ENCODE assay signal across 1 cellular context in the genomic region with DNA sequence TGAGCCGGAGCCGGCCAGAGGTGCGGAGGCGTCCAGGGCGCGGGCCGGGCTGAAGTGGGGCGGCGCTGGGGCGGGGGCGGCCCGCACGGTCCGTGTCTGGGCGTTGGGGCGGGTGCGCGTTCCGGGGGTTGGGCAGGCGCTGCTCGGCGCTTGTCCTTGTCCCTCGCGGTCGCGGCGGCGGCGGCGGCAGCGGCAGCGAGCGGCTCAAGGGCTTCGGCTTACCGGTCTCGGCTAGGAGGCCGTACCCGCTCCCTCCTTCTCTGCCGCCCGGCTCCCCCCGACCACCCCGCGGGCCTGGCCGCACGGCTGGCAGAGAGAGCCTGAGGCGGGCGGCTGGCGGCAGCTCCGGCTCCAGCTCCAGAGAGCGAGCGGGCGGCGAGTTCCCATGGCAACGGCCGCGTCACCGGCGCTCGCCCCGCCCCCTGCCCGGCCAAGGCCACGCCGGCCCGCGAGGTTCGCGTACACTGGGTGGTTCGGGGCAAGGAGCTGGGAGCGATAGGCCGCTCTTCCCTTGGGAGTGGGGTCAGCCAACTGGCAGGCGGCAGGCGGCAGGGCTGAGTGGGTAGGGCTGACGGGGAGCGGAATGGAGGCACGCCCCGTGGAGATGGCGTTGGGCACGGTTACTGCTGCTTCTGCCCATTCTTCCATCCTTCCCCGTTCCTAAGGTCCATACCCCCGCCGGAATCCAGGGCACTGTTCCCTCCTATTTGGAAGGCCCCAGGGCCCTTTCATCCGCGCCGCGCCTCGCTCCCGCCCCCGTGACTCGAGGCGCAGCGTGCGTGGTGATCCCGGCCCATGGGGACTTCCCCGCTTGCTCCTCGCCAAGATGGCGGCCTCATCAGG.
A peak's percentile ranks its signal among the peaks of the same experiment; 100 is the strongest.
TF ChIP-seq lines count a peak whose summit lies in the region.

A gene with protein sequence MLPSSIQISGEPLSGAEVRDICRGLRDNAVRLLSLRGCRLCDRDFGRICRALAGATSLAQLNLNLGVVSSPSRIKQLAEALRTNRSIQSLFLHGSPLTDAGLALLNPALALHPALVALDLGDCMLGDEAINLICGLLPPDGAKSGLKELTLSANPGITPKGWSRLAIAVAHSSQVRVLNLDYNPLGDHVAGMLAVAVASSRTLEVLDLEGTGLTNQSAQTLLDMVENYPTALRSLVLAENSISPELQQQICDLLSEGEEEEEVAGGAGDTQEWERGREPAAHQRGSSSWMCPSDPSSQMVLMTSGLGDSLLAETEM (minus strand): TSS at position 363 of the 843 bp plus-strand sequence. CDS start 561 bp downstream, outside the sequence.

TF ChIP-seq in HepG2, 621 proteins besides CTCF, POLR2A, EP300 and RAD21 (continued from another document and continues in another):
- TF ChIP-seq ZNF556 (CRISPR knock-in tag; IDR thresholded peaks at IDR 0.05; ENCODE audit: borderline replicate concordance) = 0 out of 2 replicates have a peak, but pooled peaks have one; percentile 69
- TF ChIP-seq ETV6 (CRISPR knock-in tag; conservative IDR thresholded peaks at IDR 0.05) = no peak
- no peak for TF ChIP-seq DPF2 (CRISPR knock-in tag; IDR thresholded peaks at IDR 0.05; ENCODE audit: borderline replicate concordance, low read depth)
- TF ChIP-seq, protein P1, sequence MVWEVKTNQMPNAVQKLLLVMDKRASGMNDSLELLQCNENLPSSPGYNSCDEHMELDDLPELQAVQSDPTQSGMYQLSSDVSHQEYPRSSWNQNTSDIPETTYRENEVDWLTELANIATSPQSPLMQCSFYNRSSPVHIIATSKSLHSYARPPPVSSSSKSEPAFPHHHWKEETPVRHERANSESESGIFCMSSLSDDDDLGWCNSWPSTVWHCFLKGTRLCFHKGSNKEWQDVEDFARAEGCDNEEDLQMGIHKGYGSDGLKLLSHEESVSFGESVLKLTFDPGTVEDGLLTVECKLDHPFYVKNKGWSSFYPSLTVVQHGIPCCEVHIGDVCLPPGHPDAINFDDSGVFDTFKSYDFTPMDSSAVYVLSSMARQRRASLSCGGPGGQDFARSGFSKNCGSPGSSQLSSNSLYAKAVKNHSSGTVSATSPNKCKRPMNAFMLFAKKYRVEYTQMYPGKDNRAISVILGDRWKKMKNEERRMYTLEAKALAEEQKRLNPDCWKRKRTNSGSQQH (CRISPR knock-in tag; IDR thresholded peaks at IDR 0.05; ENCODE audit: low read depth) = peak; percentile 54; the same call in 1 of the 2 replicates
- TF ChIP-seq, protein P2, sequence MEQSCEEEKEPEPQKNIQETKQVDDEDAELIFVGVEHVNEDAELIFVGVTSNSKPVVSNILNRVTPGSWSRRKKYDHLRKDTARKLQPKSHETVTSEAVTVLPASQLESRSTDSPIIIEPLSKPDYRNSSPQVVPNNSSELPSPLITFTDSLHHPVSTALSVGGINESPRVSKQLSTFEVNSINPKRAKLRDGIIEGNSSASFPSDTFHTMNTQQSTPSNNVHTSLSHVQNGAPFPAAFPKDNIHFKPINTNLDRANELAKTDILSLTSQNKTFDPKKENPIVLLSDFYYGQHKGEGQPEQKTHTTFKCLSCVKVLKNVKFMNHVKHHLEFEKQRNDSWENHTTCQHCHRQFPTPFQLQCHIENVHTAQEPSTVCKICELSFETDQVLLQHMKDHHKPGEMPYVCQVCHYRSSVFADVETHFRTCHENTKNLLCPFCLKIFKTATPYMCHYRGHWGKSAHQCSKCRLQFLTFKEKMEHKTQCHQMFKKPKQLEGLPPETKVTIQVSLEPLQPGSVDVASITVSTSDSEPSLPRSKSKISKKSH (CRISPR knock-in tag; IDR thresholded peaks at IDR 0.05; ENCODE audit: borderline replicate concordance) = peak; percentile 75; the same call in 1 of the 2 replicates
- no peak for TF ChIP-seq DMAP1 (CRISPR knock-in tag; IDR thresholded peaks at IDR 0.05)
- TF ChIP-seq HOXA3 (CRISPR knock-in tag; IDR thresholded peaks at IDR 0.05) = peak; percentile 60
- no peak for TF ChIP-seq ZNF10 (CRISPR knock-in tag; IDR thresholded peaks at IDR 0.05; ENCODE audit: borderline replicate concordance, low read depth)
- TF ChIP-seq ZFP37 (CRISPR knock-in tag; IDR thresholded peaks at IDR 0.05; ENCODE audit: borderline replicate concordance) = no peak
- TF ChIP-seq CHCHD3 (CRISPR knock-in tag; IDR thresholded peaks at IDR 0.05) = 0 out of 2 replicates have a peak, but pooled peaks have one; percentile 18
- TF ChIP-seq ZSCAN30 (CRISPR knock-in tag; IDR thresholded peaks at IDR 0.05) = no peak
- TF ChIP-seq, protein P3, sequence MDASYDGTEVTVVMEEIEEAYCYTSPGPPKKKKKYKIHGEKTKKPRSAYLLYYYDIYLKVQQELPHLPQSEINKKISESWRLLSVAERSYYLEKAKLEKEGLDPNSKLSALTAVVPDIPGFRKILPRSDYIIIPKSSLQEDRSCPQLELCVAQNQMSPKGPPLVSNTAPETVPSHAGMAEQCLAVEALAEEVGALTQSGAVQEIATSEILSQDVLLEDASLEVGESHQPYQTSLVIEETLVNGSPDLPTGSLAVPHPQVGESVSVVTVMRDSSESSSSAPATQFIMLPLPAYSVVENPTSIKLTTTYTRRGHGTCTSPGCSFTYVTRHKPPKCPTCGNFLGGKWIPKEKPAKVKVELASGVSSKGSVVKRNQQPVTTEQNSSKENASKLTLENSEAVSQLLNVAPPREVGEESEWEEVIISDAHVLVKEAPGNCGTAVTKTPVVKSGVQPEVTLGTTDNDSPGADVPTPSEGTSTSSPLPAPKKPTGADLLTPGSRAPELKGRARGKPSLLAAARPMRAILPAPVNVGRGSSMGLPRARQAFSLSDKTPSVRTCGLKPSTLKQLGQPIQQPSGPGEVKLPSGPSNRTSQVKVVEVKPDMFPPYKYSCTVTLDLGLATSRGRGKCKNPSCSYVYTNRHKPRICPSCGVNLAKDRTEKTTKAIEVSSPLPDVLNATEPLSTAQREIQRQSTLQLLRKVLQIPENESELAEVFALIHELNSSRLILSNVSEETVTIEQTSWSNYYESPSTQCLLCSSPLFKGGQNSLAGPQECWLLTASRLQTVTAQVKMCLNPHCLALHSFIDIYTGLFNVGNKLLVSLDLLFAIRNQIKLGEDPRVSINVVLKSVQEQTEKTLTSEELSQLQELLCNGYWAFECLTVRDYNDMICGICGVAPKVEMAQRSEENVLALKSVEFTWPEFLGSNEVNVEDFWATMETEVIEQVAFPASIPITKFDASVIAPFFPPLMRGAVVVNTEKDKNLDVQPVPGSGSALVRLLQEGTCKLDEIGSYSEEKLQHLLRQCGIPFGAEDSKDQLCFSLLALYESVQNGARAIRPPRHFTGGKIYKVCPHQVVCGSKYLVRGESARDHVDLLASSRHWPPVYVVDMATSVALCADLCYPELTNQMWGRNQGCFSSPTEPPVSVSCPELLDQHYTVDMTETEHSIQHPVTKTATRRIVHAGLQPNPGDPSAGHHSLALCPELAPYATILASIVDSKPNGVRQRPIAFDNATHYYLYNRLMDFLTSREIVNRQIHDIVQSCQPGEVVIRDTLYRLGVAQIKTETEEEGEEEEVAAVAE (CRISPR knock-in tag; IDR thresholded peaks at IDR 0.05; ENCODE audit: borderline replicate concordance) = no peak
- no peak for TF ChIP-seq MYC (CRISPR knock-in tag; IDR thresholded peaks at IDR 0.05; ENCODE audit: borderline replicate concordance)
- TF ChIP-seq, protein P4, sequence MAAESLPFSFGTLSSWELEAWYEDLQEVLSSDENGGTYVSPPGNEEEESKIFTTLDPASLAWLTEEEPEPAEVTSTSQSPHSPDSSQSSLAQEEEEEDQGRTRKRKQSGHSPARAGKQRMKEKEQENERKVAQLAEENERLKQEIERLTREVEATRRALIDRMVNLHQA (CRISPR knock-in tag; IDR thresholded peaks at IDR 0.05) = no peak
- peak in 1 of 2 experiments; percentile 54; a peak in 2 of 4 replicates for TF ChIP-seq KLF16 (CRISPR knock-in tag; IDR thresholded peaks at IDR 0.05)
- TF ChIP-seq NR1H2 (CRISPR knock-in tag; IDR thresholded peaks at IDR 0.05; ENCODE audit: borderline replicate concordance, low read depth) = no peak
- TF ChIP-seq PAX8 (CRISPR knock-in tag; IDR thresholded peaks at IDR 0.05; ENCODE audit: borderline replicate concordance) = no peak
- no peak for TF ChIP-seq ZNF629 (CRISPR knock-in tag; conservative IDR thresholded peaks at IDR 0.05)
- TF ChIP-seq ARHGAP35 (CRISPR knock-in tag; IDR thresholded peaks at IDR 0.05; ENCODE audit: borderline replicate concordance) = no peak
- TF ChIP-seq ELF1 (CRISPR knock-in tag; IDR thresholded peaks at IDR 0.05) = no peak
- 0 out of 2 replicates have a peak, but pooled peaks have one; percentile 18 for TF ChIP-seq KLF15 (CRISPR knock-in tag; IDR thresholded peaks at IDR 0.05; ENCODE audit: borderline replicate concordance)
- no peak for TF ChIP-seq ATM (IDR thresholded peaks at IDR 0.05; ENCODE audit: borderline replicate concordance)
- no peak for TF ChIP-seq PHB2 (IDR thresholded peaks at IDR 0.05; ENCODE audit: partially characterized antibody)
- no peak for TF ChIP-seq ZNF382 (CRISPR knock-in tag; IDR thresholded peaks at IDR 0.05; ENCODE audit: borderline replicate concordance)
- no peak for TF ChIP-seq TCF7 (IDR thresholded peaks at IDR 0.05; ENCODE audit: low read depth)
- 0 out of 2 replicates have a peak, but pooled peaks have one; percentile 18 for TF ChIP-seq MAZ (IDR thresholded peaks at IDR 0.05; ENCODE audit: borderline replicate concordance, low read depth, low read length)
- TF ChIP-seq MAZ (CRISPR knock-in tag; IDR thresholded peaks at IDR 0.05; ENCODE audit: low read depth) = peak; percentile 94
- TF ChIP-seq ZNF616 (CRISPR knock-in tag; IDR thresholded peaks at IDR 0.05; ENCODE audit: low read depth) = no peak
- TF ChIP-seq ZNF431 (CRISPR knock-in tag; IDR thresholded peaks at IDR 0.05; ENCODE audit: borderline replicate concordance, low read depth) = peak; percentile 64; the same call in 1 of the 2 replicates
- no peak for TF ChIP-seq ZNF670 (CRISPR knock-in tag; IDR thresholded peaks at IDR 0.05; ENCODE audit: borderline replicate concordance)
- TF ChIP-seq ZNF138 (CRISPR knock-in tag; IDR thresholded peaks at IDR 0.05; ENCODE audit: low read depth) = 0 out of 2 replicates have a peak, but pooled peaks have one; percentile 74
- TF ChIP-seq NRL (CRISPR knock-in tag; IDR thresholded peaks at IDR 0.05; ENCODE audit: borderline replicate concordance) = peak; percentile 78; the same call in 1 of the 2 replicates
- TF ChIP-seq, protein P5, sequence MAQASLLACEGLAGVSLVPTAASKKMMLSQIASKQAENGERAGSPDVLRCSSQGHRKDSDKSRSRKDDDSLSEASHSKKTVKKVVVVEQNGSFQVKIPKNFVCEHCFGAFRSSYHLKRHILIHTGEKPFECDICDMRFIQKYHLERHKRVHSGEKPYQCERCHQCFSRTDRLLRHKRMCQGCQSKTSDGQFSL (CRISPR knock-in tag; IDR thresholded peaks at IDR 0.05) = no peak
- peak; percentile 82 for TF ChIP-seq MTA1 (CRISPR knock-in tag; IDR thresholded peaks at IDR 0.05; ENCODE audit: borderline replicate concordance)
- TF ChIP-seq ZNF33B (CRISPR knock-in tag; IDR thresholded peaks at IDR 0.05) = 0 out of 2 replicates have a peak, but pooled peaks have one; percentile 66
- no peak for TF ChIP-seq ARNT2 (CRISPR knock-in tag; IDR thresholded peaks at IDR 0.05; ENCODE audit: low read depth)
- TF ChIP-seq, protein P6, sequence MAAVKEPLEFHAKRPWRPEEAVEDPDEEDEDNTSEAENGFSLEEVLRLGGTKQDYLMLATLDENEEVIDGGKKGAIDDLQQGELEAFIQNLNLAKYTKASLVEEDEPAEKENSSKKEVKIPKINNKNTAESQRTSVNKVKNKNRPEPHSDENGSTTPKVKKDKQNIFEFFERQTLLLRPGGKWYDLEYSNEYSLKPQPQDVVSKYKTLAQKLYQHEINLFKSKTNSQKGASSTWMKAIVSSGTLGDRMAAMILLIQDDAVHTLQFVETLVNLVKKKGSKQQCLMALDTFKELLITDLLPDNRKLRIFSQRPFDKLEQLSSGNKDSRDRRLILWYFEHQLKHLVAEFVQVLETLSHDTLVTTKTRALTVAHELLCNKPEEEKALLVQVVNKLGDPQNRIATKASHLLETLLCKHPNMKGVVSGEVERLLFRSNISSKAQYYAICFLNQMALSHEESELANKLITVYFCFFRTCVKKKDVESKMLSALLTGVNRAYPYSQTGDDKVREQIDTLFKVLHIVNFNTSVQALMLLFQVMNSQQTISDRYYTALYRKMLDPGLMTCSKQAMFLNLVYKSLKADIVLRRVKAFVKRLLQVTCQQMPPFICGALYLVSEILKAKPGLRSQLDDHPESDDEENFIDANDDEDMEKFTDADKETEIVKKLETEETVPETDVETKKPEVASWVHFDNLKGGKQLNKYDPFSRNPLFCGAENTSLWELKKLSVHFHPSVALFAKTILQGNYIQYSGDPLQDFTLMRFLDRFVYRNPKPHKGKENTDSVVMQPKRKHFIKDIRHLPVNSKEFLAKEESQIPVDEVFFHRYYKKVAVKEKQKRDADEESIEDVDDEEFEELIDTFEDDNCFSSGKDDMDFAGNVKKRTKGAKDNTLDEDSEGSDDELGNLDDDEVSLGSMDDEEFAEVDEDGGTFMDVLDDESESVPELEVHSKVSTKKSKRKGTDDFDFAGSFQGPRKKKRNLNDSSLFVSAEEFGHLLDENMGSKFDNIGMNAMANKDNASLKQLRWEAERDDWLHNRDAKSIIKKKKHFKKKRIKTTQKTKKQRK (IDR thresholded peaks at IDR 0.05; ENCODE audit: low read length) = no peak
- TF ChIP-seq, protein P7, sequence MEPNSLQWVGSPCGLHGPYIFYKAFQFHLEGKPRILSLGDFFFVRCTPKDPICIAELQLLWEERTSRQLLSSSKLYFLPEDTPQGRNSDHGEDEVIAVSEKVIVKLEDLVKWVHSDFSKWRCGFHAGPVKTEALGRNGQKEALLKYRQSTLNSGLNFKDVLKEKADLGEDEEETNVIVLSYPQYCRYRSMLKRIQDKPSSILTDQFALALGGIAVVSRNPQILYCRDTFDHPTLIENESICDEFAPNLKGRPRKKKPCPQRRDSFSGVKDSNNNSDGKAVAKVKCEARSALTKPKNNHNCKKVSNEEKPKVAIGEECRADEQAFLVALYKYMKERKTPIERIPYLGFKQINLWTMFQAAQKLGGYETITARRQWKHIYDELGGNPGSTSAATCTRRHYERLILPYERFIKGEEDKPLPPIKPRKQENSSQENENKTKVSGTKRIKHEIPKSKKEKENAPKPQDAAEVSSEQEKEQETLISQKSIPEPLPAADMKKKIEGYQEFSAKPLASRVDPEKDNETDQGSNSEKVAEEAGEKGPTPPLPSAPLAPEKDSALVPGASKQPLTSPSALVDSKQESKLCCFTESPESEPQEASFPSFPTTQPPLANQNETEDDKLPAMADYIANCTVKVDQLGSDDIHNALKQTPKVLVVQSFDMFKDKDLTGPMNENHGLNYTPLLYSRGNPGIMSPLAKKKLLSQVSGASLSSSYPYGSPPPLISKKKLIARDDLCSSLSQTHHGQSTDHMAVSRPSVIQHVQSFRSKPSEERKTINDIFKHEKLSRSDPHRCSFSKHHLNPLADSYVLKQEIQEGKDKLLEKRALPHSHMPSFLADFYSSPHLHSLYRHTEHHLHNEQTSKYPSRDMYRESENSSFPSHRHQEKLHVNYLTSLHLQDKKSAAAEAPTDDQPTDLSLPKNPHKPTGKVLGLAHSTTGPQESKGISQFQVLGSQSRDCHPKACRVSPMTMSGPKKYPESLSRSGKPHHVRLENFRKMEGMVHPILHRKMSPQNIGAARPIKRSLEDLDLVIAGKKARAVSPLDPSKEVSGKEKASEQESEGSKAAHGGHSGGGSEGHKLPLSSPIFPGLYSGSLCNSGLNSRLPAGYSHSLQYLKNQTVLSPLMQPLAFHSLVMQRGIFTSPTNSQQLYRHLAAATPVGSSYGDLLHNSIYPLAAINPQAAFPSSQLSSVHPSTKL (CRISPR knock-in tag; IDR thresholded peaks at IDR 0.05) = no peak
- TF ChIP-seq ZNF180 (CRISPR knock-in tag; IDR thresholded peaks at IDR 0.05; ENCODE audit: borderline replicate concordance, low read depth) = no peak
- TF ChIP-seq ZSCAN9 (CRISPR knock-in tag; IDR thresholded peaks at IDR 0.05; ENCODE audit: borderline replicate concordance) = no peak
